In the genomic region with DNA sequence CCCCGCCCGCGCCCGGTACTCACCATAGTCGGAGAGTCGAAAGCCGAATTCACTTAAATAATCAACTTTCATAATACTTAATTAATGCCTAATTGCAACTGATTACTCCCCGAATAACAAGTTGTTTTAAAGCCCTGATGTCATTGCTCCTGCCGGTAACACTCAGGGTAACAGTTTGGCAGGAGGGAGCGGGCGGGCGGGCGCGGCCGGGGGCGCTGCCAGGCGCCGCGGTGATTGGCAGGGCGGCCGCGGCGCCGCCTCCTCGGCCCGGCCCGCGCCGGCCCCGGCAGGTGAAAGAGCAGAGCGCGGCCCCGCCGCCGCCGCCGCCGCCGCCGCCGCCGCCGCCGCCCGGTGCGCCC, we compare ENCODE assay signal across 8 cellular contexts.
DNase-seq lines count a peak whose midpoint lies in the region; ATAC-seq and TF ChIP-seq lines count a peak whose summit lies in the region.

No MANE protein-coding gene starts in this region.

- no peaks in the 10 kb centered on the region for H3K9me3 Mint-ChIP-seq in activated naive CD8-positive, alpha-beta T cell treated with anti-CD3 and anti-CD28 coated beads for 36 hours

- no TSS peak for BruUV-seq in PC-3 (replicated peaks; lab: Mats Ljungman, UMichigan)

- intact Hi-C loops in PC-3 (cut with micrococcal nuclease), result loop anchor here (5.0 kb wide), 1 partner anchor 98 kb away; no protein-coding TSS in a partner anchor

- POLR2A ChIA-PET in PC-3 (lab: Charles Lee; ENCODE audit: unreplicated experiment), result no interaction called here

- H3K9me3 ChIP-seq in PC-3 (ENCODE audit: low read length), result no peaks in the 10 kb centered on the region

- no peaks in the 10 kb centered on the region for H3F3A ChIP-seq in PC-3 (ENCODE audit: low read length, unreplicated experiment)

- no peaks in the 10 kb centered on the region for H3K36me3 Mint-ChIP-seq in activated naive CD8-positive, alpha-beta T cell treated with anti-CD3 and anti-CD28 coated beads for 36 hours

- TF ChIP-seq CTCF in PC-3 (conservative IDR thresholded peaks at IDR 0.05; ENCODE audit: low read depth, low read length), result no peak

- ATAC-seq in HG02885 (IDR thresholded peaks at IDR 0.05; ENCODE audit: poor library complexity, unreplicated experiment) (peak; percentile 53), PC-3 (peak; percentile 49)

- H4K20me1 ChIP-seq in PC-3 (ENCODE audit: low read length), result no peaks in the 10 kb centered on the region

- no peak overlapping the region for H3K27ac Mint-ChIP-seq in activated naive CD8-positive, alpha-beta T cell treated with anti-CD3 and anti-CD28 coated beads for 36 hours

- peaks cover 24% of the 10 kb centered on the region for H3K4me1 ChIP-seq in PC-3 (ENCODE audit: insufficient read depth, low read length)

- no peaks in the 10 kb centered on the region for H3K9me2 ChIP-seq in PC-3 (replicated peaks; ENCODE audit: low read length)

- CTCF ChIA-PET in PC-3 (lab: Charles Lee), result no interaction called here

- DNase-seq in DMS53 treated with DMSO at 0.1 percent for 48 hours (lab: John Stamatoyannopoulos, UW; ENCODE audit: unreplicated experiment) (peak; percentile 56), DMS53 (lab: John Stamatoyannopoulos, UW) (no peak), PC-3 (no peak), kidney tubule cell (ENCODE audit: low spot score) (no peak)
- no peak for DNase-seq in activated naive CD8-positive, alpha-beta T cell treated with anti-CD3 and anti-CD28 coated beads for 36 hours
- DNase-seq in stimulated activated CD4-positive, alpha-beta T cell treated with anti-CD3 and anti-CD28 coated beads, Interleukin-2, amount 100 ng/mL, for 48 hours, result peak; percentile 37 to 44

- 0 out of 2 replicates have a peak overlapping the region, but pooled peaks have one; percentile 55 for H2AFZ ChIP-seq in PC-3 (ENCODE audit: low read length)

- peak overlapping the region; percentile 74 for H3K4me3 Mint-ChIP-seq in activated naive CD8-positive, alpha-beta T cell treated with anti-CD3 and anti-CD28 coated beads for 36 hours

- no peaks in the 10 kb centered on the region for H3K79me2 ChIP-seq in PC-3 (ENCODE audit: low read length)

- H3K27me3 Mint-ChIP-seq in activated naive CD8-positive, alpha-beta T cell treated with anti-CD3 and anti-CD28 coated beads for 36 hours, result no peaks in the 10 kb centered on the region

- H3K27me3 ChIP-seq in PC-3 (ENCODE audit: low read length), result no peaks in the 10 kb centered on the region

- H3K4me3 ChIP-seq in PC-3 (ENCODE audit: low read length) (peak overlapping the region; percentile 83), iPS-11a (ENCODE audit: low read depth, low read length) (peak overlapping the region; percentile 51)

- no peak overlapping the region for H3K27ac ChIP-seq in PC-3 (ENCODE audit: low read length)

- no peaks in the 10 kb centered on the region for H3K36me3 ChIP-seq in PC-3 (ENCODE audit: low read depth, low read length)

- peak overlapping the region; percentile 69; the same call in 1 of the 2 replicates for H3K4me2 ChIP-seq in PC-3 (ENCODE audit: low read length)

- peaks cover 31% of the 10 kb centered on the region for H3K4me1 Mint-ChIP-seq in activated naive CD8-positive, alpha-beta T cell treated with anti-CD3 and anti-CD28 coated beads for 36 hours

- no peak overlapping the region for H3K9ac ChIP-seq in PC-3 (ENCODE audit: low read length)

Comparison
In these comparisons a context has a peak if more than half of its experiments do, and no peak if none do; other contexts are left out.
1. DNase-seq: peak in DMS53 treated with DMSO at 0.1 percent for 48 hours (single experiment) and stimulated activated CD4-positive, alpha-beta T cell treated with anti-CD3 and anti-CD28 coated beads, Interleukin-2, amount 100 ng/mL, for 48 hours (2 of 2); none in DMS53 (single experiment), PC-3 (single experiment), activated naive CD8-positive, alpha-beta T cell treated with anti-CD3 and anti-CD28 coated beads for 36 hours (single experiment) and kidney tubule cell (single experiment).